In the genomic region with DNA sequence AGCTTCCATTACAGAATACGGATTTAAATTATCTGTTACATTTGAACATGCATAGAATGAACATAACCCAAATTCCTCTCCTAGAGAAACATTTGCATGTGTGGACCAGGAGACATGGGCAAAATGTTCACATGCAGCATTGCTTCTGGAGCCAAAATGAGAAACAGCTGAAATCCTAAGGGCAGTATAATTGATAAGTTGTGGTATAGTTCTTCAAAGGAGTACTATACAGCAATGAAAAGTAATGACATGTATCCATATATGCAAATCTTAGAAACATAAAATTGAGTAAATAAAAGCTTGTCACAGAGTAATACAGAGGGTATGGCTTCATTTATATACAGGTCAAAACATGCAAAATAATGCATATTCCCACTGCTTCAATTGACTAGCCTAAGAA, we compare ENCODE assay signal across 2 cellular contexts.
TF ChIP-seq lines count a peak whose summit lies in the region.

No MANE protein-coding gene starts in this region.

TF ChIP-seq in SK-N-SH treated with all-trans-retinoic acid at 6 μM for 48 hours, 23 proteins besides CTCF, POLR2A, EP300 and RAD21:
- TF ChIP-seq, protein P1, sequence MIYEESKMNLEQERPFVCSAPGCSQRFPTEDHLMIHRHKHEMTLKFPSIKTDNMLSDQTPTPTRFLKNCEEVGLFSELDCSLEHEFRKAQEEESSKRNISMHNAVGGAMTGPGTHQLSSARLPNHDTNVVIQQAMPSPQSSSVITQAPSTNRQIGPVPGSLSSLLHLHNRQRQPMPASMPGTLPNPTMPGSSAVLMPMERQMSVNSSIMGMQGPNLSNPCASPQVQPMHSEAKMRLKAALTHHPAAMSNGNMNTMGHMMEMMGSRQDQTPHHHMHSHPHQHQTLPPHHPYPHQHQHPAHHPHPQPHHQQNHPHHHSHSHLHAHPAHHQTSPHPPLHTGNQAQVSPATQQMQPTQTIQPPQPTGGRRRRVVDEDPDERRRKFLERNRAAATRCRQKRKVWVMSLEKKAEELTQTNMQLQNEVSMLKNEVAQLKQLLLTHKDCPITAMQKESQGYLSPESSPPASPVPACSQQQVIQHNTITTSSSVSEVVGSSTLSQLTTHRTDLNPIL (CRISPR knock-in tag; IDR thresholded peaks at IDR 0.05; ENCODE audit: low read depth): no peak
- peak; percentile 74 for TF ChIP-seq ZNF8 (CRISPR knock-in tag; IDR thresholded peaks at IDR 0.05)
TF ChIP-seq in SK-N-SH treated with all-trans-retinoic acid at 6 μM for 48 hours: peak in this region for 1.

TF ChIP-seq in SK-N-SH, 30 proteins besides CTCF, POLR2A, EP300 and RAD21 (continued from another document):
- TF ChIP-seq ELF1 (IDR thresholded peaks at IDR 0.05) (no peak), GATA2 (CRISPR knock-in tag; IDR thresholded peaks at IDR 0.05) (no peak), TEAD4 (IDR thresholded peaks at IDR 0.05; ENCODE audit: borderline replicate concordance, insufficient read depth) (no peak), SMC3 (IDR thresholded peaks at IDR 0.05; ENCODE audit: low read depth, low read length) (no peak), FOXJ3 (CRISPR knock-in tag; IDR thresholded peaks at IDR 0.05) (no peak), NFIC (IDR thresholded peaks at IDR 0.05; ENCODE audit: borderline replicate concordance) (no peak), RFX5 (IDR thresholded peaks at IDR 0.05; ENCODE audit: low read length) (no peak), FOSL2 (IDR thresholded peaks at IDR 0.05; ENCODE audit: borderline replicate concordance, low read depth) (no peak)
- TF ChIP-seq, protein P2, sequence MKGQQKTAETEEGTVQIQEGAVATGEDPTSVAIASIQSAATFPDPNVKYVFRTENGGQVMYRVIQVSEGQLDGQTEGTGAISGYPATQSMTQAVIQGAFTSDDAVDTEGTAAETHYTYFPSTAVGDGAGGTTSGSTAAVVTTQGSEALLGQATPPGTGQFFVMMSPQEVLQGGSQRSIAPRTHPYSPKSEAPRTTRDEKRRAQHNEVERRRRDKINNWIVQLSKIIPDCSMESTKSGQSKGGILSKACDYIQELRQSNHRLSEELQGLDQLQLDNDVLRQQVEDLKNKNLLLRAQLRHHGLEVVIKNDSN (IDR thresholded peaks at IDR 0.05; ENCODE audit: borderline replicate concordance, low read depth): no peak
- TF ChIP-seq, protein P3, sequence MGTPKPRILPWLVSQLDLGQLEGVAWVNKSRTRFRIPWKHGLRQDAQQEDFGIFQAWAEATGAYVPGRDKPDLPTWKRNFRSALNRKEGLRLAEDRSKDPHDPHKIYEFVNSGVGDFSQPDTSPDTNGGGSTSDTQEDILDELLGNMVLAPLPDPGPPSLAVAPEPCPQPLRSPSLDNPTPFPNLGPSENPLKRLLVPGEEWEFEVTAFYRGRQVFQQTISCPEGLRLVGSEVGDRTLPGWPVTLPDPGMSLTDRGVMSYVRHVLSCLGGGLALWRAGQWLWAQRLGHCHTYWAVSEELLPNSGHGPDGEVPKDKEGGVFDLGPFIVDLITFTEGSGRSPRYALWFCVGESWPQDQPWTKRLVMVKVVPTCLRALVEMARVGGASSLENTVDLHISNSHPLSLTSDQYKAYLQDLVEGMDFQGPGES (IDR thresholded peaks at IDR 0.05; ENCODE audit: low read depth, low read length): no peak
